1 cellular context compared by ENCODE assay signal in genomic region chr1:147292012-147292411, GRCh38.
TF ChIP-seq lines count a peak whose summit lies in the region.

No MANE protein-coding gene starts in this region.

TF ChIP-seq in WTC11, 78 proteins besides CTCF, POLR2A, EP300 and RAD21 (continued from another document):
- TF ChIP-seq ERG (CRISPR knock-in tag; IDR thresholded peaks at IDR 0.05) (no peak), TEAD1 (CRISPR knock-in tag; IDR thresholded peaks at IDR 0.05) (no peak), FOXK1 (CRISPR knock-in tag; IDR thresholded peaks at IDR 0.05) (no peak), GTF2I (CRISPR knock-in tag; conservative IDR thresholded peaks at IDR 0.05) (no peak)
